26 cellular contexts compared by ENCODE assay signal in the genomic region with DNA sequence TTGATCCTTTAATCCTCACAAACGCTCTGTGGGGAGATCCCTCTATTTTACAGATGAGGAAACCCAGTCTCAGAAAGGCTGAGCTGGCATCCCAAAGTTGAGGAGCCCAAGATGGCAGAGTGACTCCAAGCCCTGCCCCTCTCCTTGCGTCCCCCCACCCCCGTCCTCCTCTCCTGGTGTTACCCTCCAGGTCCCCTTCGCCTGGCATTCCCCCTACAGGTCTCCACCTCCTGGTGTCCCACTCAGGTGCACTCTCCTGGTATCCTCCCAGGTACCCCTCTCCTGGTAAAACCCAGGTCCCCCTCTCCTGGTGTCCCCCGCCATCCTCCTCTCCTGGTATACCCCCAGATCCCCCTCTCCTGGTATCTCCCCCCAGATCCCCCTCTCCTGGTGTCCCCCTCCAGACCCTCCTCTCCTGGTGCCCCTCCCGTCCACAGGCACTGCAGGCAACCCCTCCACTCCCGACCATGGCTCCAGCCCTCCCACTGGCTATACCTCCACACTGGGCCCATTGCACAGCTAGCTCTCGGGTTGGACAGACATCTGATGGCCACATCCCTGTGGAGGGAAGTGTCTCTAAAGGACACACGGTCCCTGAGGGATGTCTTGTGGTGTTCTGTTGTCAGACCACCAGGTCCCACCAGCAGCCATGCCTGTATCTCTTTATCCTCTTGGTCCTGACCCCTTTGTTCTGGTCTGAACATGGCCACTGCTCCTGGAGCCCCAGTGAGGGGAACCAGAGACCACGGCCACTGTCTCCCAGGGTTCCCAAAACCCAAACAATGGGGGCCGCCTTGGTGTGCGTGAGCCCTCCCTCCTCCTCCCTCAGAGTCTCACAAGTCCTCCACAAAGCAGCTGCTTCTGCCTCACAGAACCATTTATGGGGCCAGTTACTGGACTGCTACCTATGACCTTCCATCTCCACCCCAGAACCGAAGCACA. TPM values are rescaled to one million over a fixed set of nuclear protein-coding genes. Genes with fewer than 3 reads are reported as not detected.
DNase-seq lines count a peak whose midpoint lies in the region; ATAC-seq and TF ChIP-seq lines count a peak whose summit lies in the region.
"Had no signal": no experiment of that assay in that cellular context is flagged by ENCODE, and none has a peak within 500 bp of the region (broad histone marks: within the 10 kb centered on the region; RNA-seq: fewer than 3 reads in every experiment).

No MANE protein-coding gene starts in this region.

- peaks cover 23% of the 10 kb centered on the region for H3K4me1 Mint-ChIP-seq in stimulated activated naive CD8-positive, alpha-beta T cell treated with anti-CD3 and anti-CD28 coated beads, Interleukin-15, amount 100 ng/mL, for 72 hours
- H3K4me1 Mint-ChIP-seq in glutamatergic neuron (ENCODE audit: low read depth, unreplicated experiment) (peaks cover 11% of the 10 kb centered on the region), neural progenitor cell (peaks cover 45% of the 10 kb centered on the region)

- no peaks in the 10 kb centered on the region for H4K20me1 ChIP-seq in neural progenitor cell (ENCODE audit: low read depth)

- H3K27ac Mint-ChIP-seq in stimulated activated naive CD8-positive, alpha-beta T cell treated with anti-CD3 and anti-CD28 coated beads, Interleukin-15, amount 100 ng/mL, for 72 hours, result no peak overlapping the region
- peak overlapping the region; percentile 28 for H3K27ac Mint-ChIP-seq in glutamatergic neuron (ENCODE audit: unreplicated experiment)
- H3K27ac Mint-ChIP-seq in neural progenitor cell, result peak overlapping the region; percentile 52

- no peaks in the 10 kb centered on the region for H3K36me3 ChIP-seq in neural progenitor cell
- H3K36me3 ChIP-seq: breast epithelium had no signal

- no peak overlapping the region for H3K27ac ChIP-seq in neural progenitor cell
- H3K27ac ChIP-seq: breast epithelium, C4-2B, RWPE1 had no signal

- H3K9me3 ChIP-seq in neural progenitor cell (ENCODE audit: low read depth), result no peaks in the 10 kb centered on the region
- H3K9me3 ChIP-seq: breast epithelium had no signal

- TF ChIP-seq CTCF in glutamatergic neuron (IDR thresholded peaks at IDR 0.05; ENCODE audit: partially characterized antibody, unreplicated experiment) (no peak), neural progenitor cell (IDR thresholded peaks at IDR 0.05) (no peak)

- no peaks in the 10 kb centered on the region for H3K79me2 ChIP-seq in neural progenitor cell (ENCODE audit: low read depth)

- ATAC-seq in stimulated activated naive CD8-positive, alpha-beta T cell treated with anti-CD3 and anti-CD28 coated beads, Interleukin-15, amount 100 ng/mL, for 72 hours, result peak; percentile 18
- ATAC-seq in stimulated activated naive CD8-positive, alpha-beta T cell treated with anti-CD3 and anti-CD28 coated beads, Interleukin-15, Interleukin-2, amounts not matched to agents 100 U/mL and 50 U/mL, for 24 hours, result no peak
- no peak for ATAC-seq in HG03025 (IDR thresholded peaks at IDR 0.05; ENCODE audit: low FRiP score, unreplicated experiment)
- ATAC-seq: GM12878, SK-N-SH treated with all-trans-retinoic acid at 6 μM for 48 hours had no signal

- H3K36me3 Mint-ChIP-seq in glutamatergic neuron (ENCODE audit: unreplicated experiment), result no peaks in the 10 kb centered on the region
- no peaks in the 10 kb centered on the region for H3K36me3 Mint-ChIP-seq in neural progenitor cell

- no peak overlapping the region for H3K4me3 ChIP-seq in neural progenitor cell
- H3K4me3 ChIP-seq: breast epithelium, GM12878 had no signal

- DNase-seq in stimulated activated naive CD8-positive, alpha-beta T cell treated with anti-CD3 and anti-CD28 coated beads, Interleukin-15, amount 100 ng/mL, for 72 hours, result no peak
- DNase-seq in stimulated activated naive CD8-positive, alpha-beta T cell treated with anti-CD3 and anti-CD28 coated beads, Interleukin-15, Interleukin-2, amounts not matched to agents 100 U/mL and 50 U/mL, for 24 hours, result no peak
- DNase-seq in glutamatergic neuron (peak; percentile 8), neural progenitor cell (ENCODE audit: low spot score) (no peak), iPS-NIHi11 (ENCODE audit: low spot score) (no peak), NCI-H128 (lab: John Stamatoyannopoulos, UW; ENCODE audit: unreplicated experiment) (no peak), HuH-7.5 (ENCODE audit: low spot score) (no peak)
- DNase-seq: activated CD4-positive, alpha-beta T cell treated with anti-CD3 and anti-CD28 coated beads, Interleukin-2, amount 50 U/mL, for 1 hour; activated gamma-delta T cell; NCI-H1092 treated with DMSO at 0.1 percent for 48 hours; NCI-H2029 treated with DMSO at 0.1 percent for 48 hours; NCI-H226; NCI-H748 treated with DMSO at 0.1 percent for 48 hours; small intestine; stimulated activated CD4-positive, alpha-beta T cell treated with anti-CD3 and anti-CD28 coated beads, Interleukin-2, amount 100 ng/mL, for 24 hours had no signal

- H3K9me3 Mint-ChIP-seq in stimulated activated naive CD8-positive, alpha-beta T cell treated with anti-CD3 and anti-CD28 coated beads, Interleukin-15, amount 100 ng/mL, for 72 hours, result no peaks in the 10 kb centered on the region
- peaks cover 5% of the 10 kb centered on the region for H3K9me3 Mint-ChIP-seq in glutamatergic neuron (ENCODE audit: unreplicated experiment)
- peaks cover 2% of the 10 kb centered on the region for H3K9me3 Mint-ChIP-seq in neural progenitor cell

- H3F3A ChIP-seq in neural progenitor cell (ENCODE audit: low read depth), result no peaks in the 10 kb centered on the region

- H3K4me3 Mint-ChIP-seq in stimulated activated naive CD8-positive, alpha-beta T cell treated with anti-CD3 and anti-CD28 coated beads, Interleukin-15, amount 100 ng/mL, for 72 hours, result no peak overlapping the region
- H3K4me3 Mint-ChIP-seq in glutamatergic neuron (ENCODE audit: unreplicated experiment) (no peak overlapping the region), neural progenitor cell (no peak overlapping the region)

- H3K9ac ChIP-seq in neural progenitor cell, result no peak overlapping the region

- no peak overlapping the region for H2AFZ ChIP-seq in neural progenitor cell (replicated peaks)

- peaks cover 15% of the 10 kb centered on the region for H3K27me3 Mint-ChIP-seq in stimulated activated naive CD8-positive, alpha-beta T cell treated with anti-CD3 and anti-CD28 coated beads, Interleukin-15, amount 100 ng/mL, for 72 hours
- H3K27me3 Mint-ChIP-seq in glutamatergic neuron (ENCODE audit: unreplicated experiment) (peaks cover 2% of the 10 kb centered on the region), neural progenitor cell (ENCODE audit: insufficient read depth, low read depth) (peaks cover 14% of the 10 kb centered on the region)

- no peaks in the 10 kb centered on the region for H3K27me3 ChIP-seq in neural progenitor cell
- H3K27me3 ChIP-seq: breast epithelium had no signal

- no peak overlapping the region for H3K4me2 ChIP-seq in neural progenitor cell

- H3K4me1 ChIP-seq in neural progenitor cell, result peaks cover 12% of the 10 kb centered on the region
- H3K4me1 ChIP-seq: breast epithelium had no signal

RNA-seq across cellular contexts. Expression of a gene that starts 37.2 kb away (rescaled TPM):
- total RNA-seq in glutamatergic neuron (ENCODE audit: unreplicated experiment) (not detected), neural progenitor cell (ENCODE audit: low replicate concordance) (not detected in 2 replicates)
- total RNA-seq: GM12878, H4, lung microvascular endothelial cell, omental fat pad, renal cortical epithelial cell, temporal lobe had no signal

Comparison
In these comparisons a context has a peak if more than half of its experiments do, and no peak if none do; other contexts are left out.
1. H3K27ac Mint-ChIP-seq: peak in glutamatergic neuron (single experiment) and neural progenitor cell (single experiment); none in stimulated activated naive CD8-positive, alpha-beta T cell treated with anti-CD3 and anti-CD28 coated beads, Interleukin-15, amount 100 ng/mL, for 72 hours (0 of 2).